ENCODE assay signal across 1 cellular context in genomic region chr2:43677783-43678182, GRCh38. TPM values are rescaled to one million over a fixed set of nuclear protein-coding genes. Genes with fewer than 3 reads are reported as not detected.
"Had no signal": no experiment of that assay in that cellular context is flagged by ENCODE, and none has a peak within 500 bp of the region (broad histone marks: within the 10 kb centered on the region; RNA-seq: fewer than 3 reads in every experiment).

No MANE protein-coding gene starts in this region.

RNA-seq across cellular contexts. Expression of gene C1GALT1C1L, which starts 1.6 kb away (rescaled TPM):
- total RNA-seq: endodermal cell had no signal
